In the genomic region with DNA sequence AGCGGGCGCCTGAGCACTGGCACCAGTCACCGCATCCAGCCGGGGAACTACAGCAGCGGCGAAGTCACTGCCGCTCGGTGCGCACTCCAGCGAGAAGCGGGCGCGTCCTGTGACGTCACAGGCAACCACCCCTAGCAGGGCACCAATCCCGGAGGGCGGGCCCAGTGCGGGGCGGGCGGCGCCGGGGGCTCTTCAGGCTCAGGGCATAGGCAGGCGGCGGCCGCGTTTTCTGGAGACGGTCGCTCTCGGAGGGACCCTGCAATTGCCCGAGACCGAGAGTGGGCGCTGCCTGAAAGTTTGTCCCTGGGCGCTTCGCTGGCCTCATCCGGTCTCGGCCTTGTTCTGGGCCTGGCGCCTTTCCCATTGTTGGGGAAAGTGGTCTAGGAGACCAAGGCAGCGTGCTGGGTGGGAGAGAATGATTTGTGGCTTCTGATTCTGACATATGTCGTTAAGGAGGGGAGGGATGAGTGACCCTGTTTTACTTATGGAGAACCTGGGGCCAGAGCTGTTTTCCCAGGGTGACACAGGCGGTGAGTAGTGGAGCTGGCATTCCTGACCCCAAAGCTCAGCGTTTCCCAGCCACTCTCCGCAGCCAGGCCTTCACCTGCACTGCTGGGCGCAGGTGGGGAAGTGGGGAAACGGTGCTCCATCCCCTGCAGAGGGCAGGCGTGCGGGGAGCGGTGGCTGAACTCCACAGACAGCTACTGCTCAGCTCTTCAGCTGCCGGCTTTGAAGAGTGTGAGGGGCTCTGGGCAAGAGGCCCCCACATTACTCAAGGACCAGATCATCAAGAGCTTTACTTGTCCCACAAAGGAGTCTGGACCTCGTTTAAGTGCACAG, we compare ENCODE assay signal across 8 cellular contexts. TPM values are rescaled to one million over a fixed set of nuclear protein-coding genes. Genes with fewer than 3 reads are reported as not detected.
DNase-seq lines count a peak whose midpoint lies in the region; ATAC-seq and TF ChIP-seq lines count a peak whose summit lies in the region.
"Not testable (repeated sequence)": the region's sequence is repeated elsewhere in the genome, so short reads cannot be mapped to it uniquely, and the experiment has no call there.

A gene with protein sequence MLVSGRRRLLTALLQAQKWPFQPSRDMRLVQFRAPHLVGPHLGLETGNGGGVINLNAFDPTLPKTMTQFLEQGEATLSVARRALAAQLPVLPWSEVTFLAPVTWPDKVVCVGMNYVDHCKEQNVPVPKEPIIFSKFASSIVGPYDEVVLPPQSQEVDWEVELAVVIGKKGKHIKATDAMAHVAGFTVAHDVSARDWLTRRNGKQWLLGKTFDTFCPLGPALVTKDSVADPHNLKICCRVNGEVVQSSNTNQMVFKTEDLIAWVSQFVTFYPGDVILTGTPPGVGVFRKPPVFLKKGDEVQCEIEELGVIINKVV (minus strand): TSS at position 111 of the 840 bp plus-strand sequence. CDS start 3,176 bp downstream, outside the sequence.

- peak within 1 kb of the TSS; percentile 68 for H3K27ac Mint-ChIP-seq in activated CD8-positive, alpha-beta T cell treated with anti-CD3 and anti-CD28 coated beads for 36 hours
- not testable (repeated sequence) for H3K27ac Mint-ChIP-seq in dendritic cell treated with granulocyte-macrophage colony-stimulating factor and Interleukin-4, amounts not matched to agents 40 ng/mL and 50 ng/mL, for 4 days

- H3K27ac ChIP-seq in left lung = peak within 1 kb of the TSS in 1 of 2 donors; percentile 28

- H3K4me3 ChIP-seq in BJ (ENCODE audit: low read depth, low read length) (peak within 1 kb of the TSS; percentile 35), left lung (peak within 1 kb of the TSS; percentile 19 to 39)

- peaks cover 10% of the 10 kb centered on the region for H3K4me1 Mint-ChIP-seq in activated CD8-positive, alpha-beta T cell treated with anti-CD3 and anti-CD28 coated beads for 36 hours (ENCODE audit: low read depth)
- peaks cover 10% of the 10 kb centered on the region for H3K4me1 Mint-ChIP-seq in dendritic cell treated with granulocyte-macrophage colony-stimulating factor and Interleukin-4, amounts not matched to agents 40 ng/mL and 50 ng/mL, for 4 days (ENCODE audit: low read depth)

- H3K36me3 ChIP-seq in BJ (ENCODE audit: control insufficient read depth, insufficient read depth, low read length); left lung: not testable (repeated sequence)

- H3K27me3 Mint-ChIP-seq in activated CD8-positive, alpha-beta T cell treated with anti-CD3 and anti-CD28 coated beads for 36 hours = not testable (repeated sequence)
- peaks cover 18% of the 10 kb centered on the region for H3K27me3 Mint-ChIP-seq in dendritic cell treated with granulocyte-macrophage colony-stimulating factor and Interleukin-4, amounts not matched to agents 40 ng/mL and 50 ng/mL, for 4 days

- intact Hi-C loops in activated CD8-positive, alpha-beta T cell treated with anti-CD3 and anti-CD28 coated beads for 36 hours (cut with micrococcal nuclease); dendritic cell treated with granulocyte-macrophage colony-stimulating factor and Interleukin-4, amounts not matched to agents 40 ng/mL and 50 ng/mL, for 4 days (cut with micrococcal nuclease); left lung (cut with DNase I): not testable (repeated sequence)

- H3K9me3 Mint-ChIP-seq in activated CD8-positive, alpha-beta T cell treated with anti-CD3 and anti-CD28 coated beads for 36 hours; dendritic cell treated with granulocyte-macrophage colony-stimulating factor and Interleukin-4, amounts not matched to agents 40 ng/mL and 50 ng/mL, for 4 days: not testable (repeated sequence)

- peak; percentile 91 for ATAC-seq in GM19455 (IDR thresholded peaks at IDR 0.05; ENCODE audit: unreplicated experiment)
- ATAC-seq in HG03460 (IDR thresholded peaks at IDR 0.05; ENCODE audit: unreplicated experiment) = peak; percentile 83
- peak; percentile 97 for ATAC-seq in activated CD8-positive, alpha-beta T cell treated with anti-CD3 and anti-CD28 coated beads for 36 hours
- ATAC-seq in left lung = peak; percentile 95

- not testable (repeated sequence) for DNase-seq in BJ (ENCODE audit: low read depth)
- DNase-seq in NK-92 (lab: John Stamatoyannopoulos, UW; ENCODE audit: unreplicated experiment) (peak; percentile 3), left lung (peak; percentile 92 to 96)
- peak; percentile 92 for DNase-seq in activated CD8-positive, alpha-beta T cell treated with anti-CD3 and anti-CD28 coated beads for 36 hours
- DNase-seq in stimulated activated CD4-positive, alpha-beta T cell treated with anti-CD3 and anti-CD28 coated beads, Interleukin-2, amount 100 ng/mL, for 4 hours (ENCODE audit: low read depth) = peak; percentile 85

- not testable (repeated sequence) for H3K36me3 Mint-ChIP-seq in activated CD8-positive, alpha-beta T cell treated with anti-CD3 and anti-CD28 coated beads for 36 hours (ENCODE audit: low read depth); dendritic cell treated with granulocyte-macrophage colony-stimulating factor and Interleukin-4, amounts not matched to agents 40 ng/mL and 50 ng/mL, for 4 days (ENCODE audit: low read depth)

- peak within 1 kb of the TSS; percentile 77 for H3K4me3 Mint-ChIP-seq in activated CD8-positive, alpha-beta T cell treated with anti-CD3 and anti-CD28 coated beads for 36 hours
- H3K4me3 Mint-ChIP-seq in dendritic cell treated with granulocyte-macrophage colony-stimulating factor and Interleukin-4, amounts not matched to agents 40 ng/mL and 50 ng/mL, for 4 days = peak within 1 kb of the TSS; percentile 66

- not testable (repeated sequence) for H3K4me1 ChIP-seq in left lung

- not testable (repeated sequence) for H3K27me3 ChIP-seq in BJ (ENCODE audit: control insufficient read depth, insufficient read depth, low read length); left lung

- POLR2A ChIA-PET in BJ (lab: Charles Lee) = not testable (repeated sequence)
- POLR2A ChIA-PET in activated CD8-positive, alpha-beta T cell treated with anti-CD3 and anti-CD28 coated beads for 36 hours (lab: Charles Lee) = interaction anchor here (1.0 kb wide), 1 partner anchor 237 kb away, joined by 4 read pairs; a partner anchor contains a TSS

- TF ChIP-seq CTCF in BJ (IDR thresholded peaks at IDR 0.05; ENCODE audit: insufficient read depth, low read depth, low read length); activated CD8-positive, alpha-beta T cell treated with anti-CD3 and anti-CD28 coated beads for 36 hours (IDR thresholded peaks at IDR 0.05); left lung (IDR thresholded peaks at IDR 0.05): not testable (repeated sequence)

- CTCF ChIA-PET in BJ (lab: Yijun Ruan, JAX) = interaction anchor here (2.8 kb wide), 1 partner anchor 18 kb away, joined by 12 read pairs; a partner anchor contains a TSS
- CTCF ChIA-PET in activated CD8-positive, alpha-beta T cell treated with anti-CD3 and anti-CD28 coated beads for 36 hours (lab: Charles Lee) = interaction anchor here (2.4 kb wide), 1 partner anchor 18 kb away, joined by 15 read pairs; a partner anchor contains a TSS

- not testable (repeated sequence) for H3K9me3 ChIP-seq in left lung

RNA-seq across cellular contexts. Expression of the gene that starts here (rescaled TPM):
- 7.7 and 10.7 TPM in 2 replicates for polyA plus RNA-seq in BJ (2011; rRNA removed)
- 5.5 and 7.6 TPM in 2 replicates for polyA minus RNA-seq in BJ (2011; rRNA and poly(A)+ RNA removed)
- 10 to 100 TPM; 29.2 to 31.9 TPM for total RNA-seq in activated CD8-positive, alpha-beta T cell treated with anti-CD3 and anti-CD28 coated beads for 36 hours
- 10 to 100 TPM in 1 of 2 donors, 1 to 10 TPM in 1; 8.2 to 19.1 TPM for total RNA-seq in left lung
